In genomic region chr9:86697-87096, GRCh38 we compare ENCODE assay signal across 5 cellular contexts. TPM values are rescaled to one million over a fixed set of nuclear protein-coding genes. Genes with fewer than 3 reads are reported as not detected.
"Had no signal": no experiment of that assay in that cellular context is flagged by ENCODE, and none has a peak within 500 bp of the region (broad histone marks: within the 10 kb centered on the region; RNA-seq: fewer than 3 reads in every experiment).

No MANE protein-coding gene starts in this region.

RNA-seq across cellular contexts. Expression of gene FOXD4, which starts 31.5 kb away (rescaled TPM):
- total RNA-seq: activated naive CD4-positive, alpha-beta T cell treated with anti-CD3 and anti-CD28 coated beads for 36 hours; activated naive CD4-positive, alpha-beta T cell treated with anti-CD3 and anti-CD28 coated beads, Interleukin-2, amount 50 U/mL, for 72 hours; activated T-helper 2 cell treated with anti-CD3 and anti-CD28 coated beads, Interferon-gamma antibody, Interleukin-2, Interleukin-4, amounts not matched to agents 10 μg/mL and 5 μg/mL and 100 μg/mL, durations not matched to agents 14 hours and 24 hours and 36 hours; ascending aorta; cardiac septum had no signal
